Comparison of ENCODE assay signal across 28 cellular contexts in the genomic region with DNA sequence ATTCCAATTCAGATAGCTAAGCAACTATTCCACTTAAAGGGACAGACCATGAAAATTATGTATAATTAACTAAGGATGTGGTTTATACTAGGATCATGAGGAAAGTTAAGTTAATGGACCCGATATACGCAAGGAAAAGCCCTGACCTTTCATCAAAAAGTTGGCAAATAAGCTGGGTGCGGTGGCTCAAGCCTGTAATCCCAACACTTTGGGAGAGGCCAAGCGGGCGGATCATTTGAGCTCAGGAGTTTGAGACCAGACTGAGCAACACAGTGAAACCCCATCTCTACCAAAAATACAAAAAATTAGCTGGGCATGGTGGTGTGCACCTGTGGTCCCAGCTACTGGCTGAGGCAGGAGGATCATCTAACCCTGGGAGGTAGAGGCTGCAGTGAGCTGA.
"Had no signal": no experiment of that assay in that cellular context is flagged by ENCODE, and none has a peak within 500 bp of the region (broad histone marks: within the 10 kb centered on the region; RNA-seq: fewer than 3 reads in every experiment).

No MANE protein-coding gene starts in this region.

- H3K4me1 ChIP-seq: ascending aorta, lower lobe of right lung, sigmoid colon, upper lobe of right lung had no signal

- DNase-seq: activated CD4-positive, alpha-beta T cell treated with anti-CD3 and anti-CD28 coated beads for 4 hours; activated CD4-positive, alpha-beta T cell treated with anti-CD3 and anti-CD28 coated beads, Interleukin-2, amount 50 U/mL, for 48 hours; activated CD8-positive, alpha-beta memory T cell treated with anti-CD3 and anti-CD28 coated beads for 24 hours; activated gamma-delta T cell; activated naive CD4-positive, alpha-beta T cell treated with anti-CD3 and anti-CD28 coated beads, Interleukin-2, amount 10 ng/mL, durations not matched to agents 7 days and 5 days; activated naive CD8-positive, alpha-beta T cell treated with anti-CD3 and anti-CD28 coated beads, Interleukin-2, amount 10 ng/mL, durations not matched to agents 7 days and 5 days; brain microvascular endothelial cell; caudate nucleus; effector CD4-positive, alpha-beta T cell; left cardiac atrium; lower lobe of right lung; mesenchymal stem cell; sigmoid colon; small intestine; stimulated activated CD4-positive, alpha-beta T cell treated with anti-CD3 and anti-CD28 coated beads, Interleukin-1b, Interleukin-23, amount 100 ng/mL, for 48 hours; stimulated activated CD4-positive, alpha-beta T cell treated with anti-CD3 and anti-CD28 coated beads, Interleukin-4, amount 100 ng/mL, for 4 hours; stimulated activated CD8-positive, alpha-beta memory T cell treated with anti-CD3 and anti-CD28 coated beads, Interleukin-4, amount 100 ng/mL, for 48 hours; stimulated activated naive CD8-positive, alpha-beta T cell treated with anti-CD3 and anti-CD28 coated beads, Interleukin-15, amount 100 ng/mL, for 72 hours; substantia nigra; upper lobe of right lung had no signal

- H3K9me3 Mint-ChIP-seq: activated naive CD4-positive, alpha-beta T cell treated with anti-CD3 and anti-CD28 coated beads, Interleukin-2, amount 10 ng/mL, durations not matched to agents 7 days and 5 days; activated naive CD8-positive, alpha-beta T cell treated with anti-CD3 and anti-CD28 coated beads, Interleukin-2, amount 10 ng/mL, durations not matched to agents 7 days and 5 days; dendritic cell treated with granulocyte-macrophage colony-stimulating factor and Interleukin-4, amounts not matched to agents 40 ng/mL and 50 ng/mL, for 4 days; nephron; stimulated activated memory B cell treated with anti-CD40 and anti-IgM and Interleukin-4, amounts not matched to agents 10 μg/mL and 1 μg/mL and 100 μg/mL, for 72 hours; stimulated activated naive CD8-positive, alpha-beta T cell treated with anti-CD3 and anti-CD28 coated beads, Interleukin-15, amount 100 ng/mL, for 72 hours had no signal

- H3K4me1 Mint-ChIP-seq: activated naive CD4-positive, alpha-beta T cell treated with anti-CD3 and anti-CD28 coated beads, Interleukin-2, amount 10 ng/mL, durations not matched to agents 7 days and 5 days; nephron; stimulated activated memory B cell treated with anti-CD40 and anti-IgM and Interleukin-4, amounts not matched to agents 10 μg/mL and 1 μg/mL and 100 μg/mL, for 72 hours; stimulated activated naive CD8-positive, alpha-beta T cell treated with anti-CD3 and anti-CD28 coated beads, Interleukin-15, amount 100 ng/mL, for 72 hours had no signal

- H3K9me3 ChIP-seq: ascending aorta, lower lobe of right lung, sigmoid colon, upper lobe of right lung had no signal

- ATAC-seq: left cardiac atrium; lower lobe of right lung; stimulated activated memory B cell treated with anti-CD40 and anti-IgM and Interleukin-4, amounts not matched to agents 10 μg/mL and 1 μg/mL and 100 μg/mL, for 72 hours; stimulated activated naive CD8-positive, alpha-beta T cell treated with anti-CD3 and anti-CD28 coated beads, Interleukin-15, amount 100 ng/mL, for 72 hours; upper lobe of right lung had no signal

- H3K27me3 ChIP-seq: ascending aorta, brain microvascular endothelial cell, sigmoid colon, upper lobe of right lung had no signal

- H3K4me3 Mint-ChIP-seq: activated naive CD4-positive, alpha-beta T cell treated with anti-CD3 and anti-CD28 coated beads, Interleukin-2, amount 10 ng/mL, durations not matched to agents 7 days and 5 days; activated naive CD8-positive, alpha-beta T cell treated with anti-CD3 and anti-CD28 coated beads, Interleukin-2, amount 10 ng/mL, durations not matched to agents 7 days and 5 days; dendritic cell treated with granulocyte-macrophage colony-stimulating factor and Interleukin-4, amounts not matched to agents 40 ng/mL and 50 ng/mL, for 4 days; nephron; stimulated activated memory B cell treated with anti-CD40 and anti-IgM and Interleukin-4, amounts not matched to agents 10 μg/mL and 1 μg/mL and 100 μg/mL, for 72 hours; stimulated activated naive CD8-positive, alpha-beta T cell treated with anti-CD3 and anti-CD28 coated beads, Interleukin-15, amount 100 ng/mL, for 72 hours had no signal

- H3K4me3 ChIP-seq: ascending aorta, lower lobe of right lung, sigmoid colon, upper lobe of right lung had no signal

- H3K27ac ChIP-seq: ascending aorta, brain microvascular endothelial cell, lower lobe of right lung, sigmoid colon, upper lobe of right lung had no signal

- H3K27ac Mint-ChIP-seq: activated naive CD4-positive, alpha-beta T cell treated with anti-CD3 and anti-CD28 coated beads, Interleukin-2, amount 10 ng/mL, durations not matched to agents 7 days and 5 days; activated naive CD8-positive, alpha-beta T cell treated with anti-CD3 and anti-CD28 coated beads, Interleukin-2, amount 10 ng/mL, durations not matched to agents 7 days and 5 days; dendritic cell treated with granulocyte-macrophage colony-stimulating factor and Interleukin-4, amounts not matched to agents 40 ng/mL and 50 ng/mL, for 4 days; stimulated activated memory B cell treated with anti-CD40 and anti-IgM and Interleukin-4, amounts not matched to agents 10 μg/mL and 1 μg/mL and 100 μg/mL, for 72 hours; stimulated activated naive CD8-positive, alpha-beta T cell treated with anti-CD3 and anti-CD28 coated beads, Interleukin-15, amount 100 ng/mL, for 72 hours had no signal

- FAIRE-seq: endometrium, frontal cortex, islet of Langerhans, small intestine had no signal

- H3K27me3 Mint-ChIP-seq: activated naive CD4-positive, alpha-beta T cell treated with anti-CD3 and anti-CD28 coated beads, Interleukin-2, amount 10 ng/mL, durations not matched to agents 7 days and 5 days; activated naive CD8-positive, alpha-beta T cell treated with anti-CD3 and anti-CD28 coated beads, Interleukin-2, amount 10 ng/mL, durations not matched to agents 7 days and 5 days; dendritic cell treated with granulocyte-macrophage colony-stimulating factor and Interleukin-4, amounts not matched to agents 40 ng/mL and 50 ng/mL, for 4 days; progenitor cell of endocrine pancreas; stimulated activated memory B cell treated with anti-CD40 and anti-IgM and Interleukin-4, amounts not matched to agents 10 μg/mL and 1 μg/mL and 100 μg/mL, for 72 hours; stimulated activated naive CD8-positive, alpha-beta T cell treated with anti-CD3 and anti-CD28 coated beads, Interleukin-15, amount 100 ng/mL, for 72 hours had no signal
